In the genomic region with DNA sequence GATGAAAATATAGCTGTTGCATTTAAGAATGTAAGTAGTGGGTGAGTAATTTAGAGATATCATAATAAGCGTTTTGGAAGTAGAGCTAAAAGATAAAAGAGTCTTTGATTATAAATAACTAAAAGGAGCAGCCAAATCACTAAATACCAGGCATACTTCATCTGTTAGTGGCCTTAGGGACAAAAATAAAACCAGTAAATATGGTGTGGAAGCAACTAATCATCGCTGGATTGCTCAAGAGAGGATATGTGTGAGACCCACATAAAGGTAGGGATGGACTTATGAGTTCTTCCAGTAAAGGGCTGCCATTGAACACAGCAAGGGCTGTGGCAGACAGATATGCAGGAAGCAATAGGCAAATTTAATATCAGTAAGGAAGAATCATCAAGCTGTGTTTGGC, we compare ENCODE assay signal across 1 cellular context.
TF ChIP-seq lines count a peak whose summit lies in the region.

No MANE protein-coding gene starts in this region.

TF ChIP-seq in GM23338, 12 proteins besides CTCF, POLR2A, EP300 and RAD21 (continued from another document):
- TF ChIP-seq, protein P1, sequence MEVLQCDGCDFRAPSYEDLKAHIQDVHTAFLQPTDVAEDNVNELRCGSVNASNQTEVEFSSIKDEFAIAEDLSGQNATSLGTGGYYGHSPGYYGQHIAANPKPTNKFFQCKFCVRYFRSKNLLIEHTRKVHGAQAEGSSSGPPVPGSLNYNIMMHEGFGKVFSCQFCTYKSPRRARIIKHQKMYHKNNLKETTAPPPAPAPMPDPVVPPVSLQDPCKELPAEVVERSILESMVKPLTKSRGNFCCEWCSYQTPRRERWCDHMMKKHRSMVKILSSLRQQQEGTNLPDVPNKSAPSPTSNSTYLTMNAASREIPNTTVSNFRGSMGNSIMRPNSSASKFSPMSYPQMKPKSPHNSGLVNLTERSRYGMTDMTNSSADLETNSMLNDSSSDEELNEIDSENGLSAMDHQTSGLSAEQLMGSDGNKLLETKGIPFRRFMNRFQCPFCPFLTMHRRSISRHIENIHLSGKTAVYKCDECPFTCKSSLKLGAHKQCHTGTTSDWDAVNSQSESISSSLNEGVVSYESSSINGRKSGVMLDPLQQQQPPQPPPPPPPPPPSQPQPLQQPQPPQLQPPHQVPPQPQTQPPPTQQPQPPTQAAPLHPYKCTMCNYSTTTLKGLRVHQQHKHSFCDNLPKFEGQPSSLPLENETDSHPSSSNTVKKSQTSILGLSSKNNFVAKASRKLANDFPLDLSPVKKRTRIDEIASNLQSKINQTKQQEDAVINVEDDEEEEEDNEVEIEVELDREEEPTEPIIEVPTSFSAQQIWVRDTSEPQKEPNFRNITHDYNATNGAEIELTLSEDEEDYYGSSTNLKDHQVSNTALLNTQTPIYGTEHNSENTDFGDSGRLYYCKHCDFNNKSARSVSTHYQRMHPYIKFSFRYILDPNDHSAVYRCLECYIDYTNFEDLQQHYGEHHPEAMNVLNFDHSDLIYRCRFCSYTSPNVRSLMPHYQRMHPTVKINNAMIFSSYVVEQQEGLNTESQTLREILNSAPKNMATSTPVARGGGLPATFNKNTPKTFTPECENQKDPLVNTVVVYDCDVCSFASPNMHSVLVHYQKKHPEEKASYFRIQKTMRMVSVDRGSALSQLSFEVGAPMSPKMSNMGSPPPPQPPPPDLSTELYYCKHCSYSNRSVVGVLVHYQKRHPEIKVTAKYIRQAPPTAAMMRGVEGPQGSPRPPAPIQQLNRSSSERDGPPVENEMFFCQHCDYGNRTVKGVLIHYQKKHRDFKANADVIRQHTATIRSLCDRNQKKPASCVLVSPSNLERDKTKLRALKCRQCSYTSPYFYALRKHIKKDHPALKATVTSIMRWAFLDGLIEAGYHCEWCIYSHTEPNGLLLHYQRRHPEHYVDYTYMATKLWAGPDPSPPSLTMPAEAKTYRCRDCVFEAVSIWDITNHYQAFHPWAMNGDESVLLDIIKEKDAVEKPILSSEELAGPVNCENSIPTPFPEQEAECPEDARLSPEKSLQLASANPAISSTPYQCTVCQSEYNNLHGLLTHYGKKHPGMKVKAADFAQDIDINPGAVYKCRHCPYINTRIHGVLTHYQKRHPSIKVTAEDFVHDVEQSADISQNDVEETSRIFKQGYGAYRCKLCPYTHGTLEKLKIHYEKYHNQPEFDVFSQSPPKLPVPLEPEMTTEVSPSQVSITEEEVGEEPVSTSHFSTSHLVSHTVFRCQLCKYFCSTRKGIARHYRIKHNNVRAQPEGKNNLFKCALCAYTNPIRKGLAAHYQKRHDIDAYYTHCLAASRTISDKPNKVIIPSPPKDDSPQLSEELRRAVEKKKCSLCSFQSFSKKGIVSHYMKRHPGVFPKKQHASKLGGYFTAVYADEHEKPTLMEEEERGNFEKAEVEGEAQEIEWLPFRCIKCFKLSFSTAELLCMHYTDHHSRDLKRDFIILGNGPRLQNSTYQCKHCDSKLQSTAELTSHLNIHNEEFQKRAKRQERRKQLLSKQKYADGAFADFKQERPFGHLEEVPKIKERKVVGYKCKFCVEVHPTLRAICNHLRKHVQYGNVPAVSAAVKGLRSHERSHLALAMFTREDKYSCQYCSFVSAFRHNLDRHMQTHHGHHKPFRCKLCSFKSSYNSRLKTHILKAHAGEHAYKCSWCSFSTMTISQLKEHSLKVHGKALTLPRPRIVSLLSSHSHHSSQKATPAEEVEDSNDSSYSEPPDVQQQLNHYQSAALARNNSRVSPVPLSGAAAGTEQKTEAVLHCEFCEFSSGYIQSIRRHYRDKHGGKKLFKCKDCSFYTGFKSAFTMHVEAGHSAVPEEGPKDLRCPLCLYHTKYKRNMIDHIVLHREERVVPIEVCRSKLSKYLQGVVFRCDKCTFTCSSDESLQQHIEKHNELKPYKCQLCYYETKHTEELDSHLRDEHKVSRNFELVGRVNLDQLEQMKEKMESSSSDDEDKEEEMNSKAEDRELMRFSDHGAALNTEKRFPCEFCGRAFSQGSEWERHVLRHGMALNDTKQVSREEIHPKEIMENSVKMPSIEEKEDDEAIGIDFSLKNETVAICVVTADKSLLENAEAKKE (CRISPR knock-in tag; IDR thresholded peaks at IDR 0.05), result no peak
